In the genomic region with DNA sequence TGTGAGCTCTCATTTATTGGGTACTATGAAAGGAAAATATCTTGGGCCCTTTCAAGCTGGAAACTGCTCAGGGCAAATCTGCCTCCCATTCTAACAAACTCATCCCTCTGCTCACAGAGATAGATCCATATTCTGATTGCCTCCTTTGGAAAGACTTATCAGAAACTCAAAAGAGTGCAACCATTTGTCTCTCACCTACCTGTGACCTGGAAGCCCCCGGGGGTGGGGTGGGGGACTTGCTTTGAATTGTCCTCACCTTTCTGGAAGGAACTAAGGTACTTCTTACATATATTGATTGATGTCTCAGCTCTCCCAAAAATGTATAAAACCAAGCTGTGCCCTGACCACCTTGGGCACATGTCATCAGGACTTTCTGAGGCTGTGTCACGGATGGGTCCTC, we compare ENCODE assay signal across 14 cellular contexts.
DNase-seq lines count a peak whose midpoint lies in the region; ATAC-seq and TF ChIP-seq lines count a peak whose summit lies in the region.
"Had no signal": no experiment of that assay in that cellular context is flagged by ENCODE, and none has a peak within 500 bp of the region (broad histone marks: within the 10 kb centered on the region; RNA-seq: fewer than 3 reads in every experiment).

No MANE protein-coding gene starts in this region.

- WGBS in endodermal cell (ENCODE audit: insufficient coverage in 1 of 2, insufficient read length in 1 of 2), 2 experiments = 80 to 90% methylated on average over 1 to 2 of the region's 2 CpGs

- H3K9me3 Mint-ChIP-seq in endodermal cell (peaks cover 1% of the 10 kb centered on the region), osteocyte (ENCODE audit: unreplicated experiment) (no peaks in the 10 kb centered on the region)

- H3K4me3 Mint-ChIP-seq in endodermal cell (no peak overlapping the region), osteocyte (ENCODE audit: unreplicated experiment) (no peak overlapping the region)
- H3K4me3 Mint-ChIP-seq: CD4-positive, alpha-beta memory T cell had no signal

- H3K36me3 ChIP-seq in endodermal cell (ENCODE audit: control insufficient read depth, insufficient read depth, low read length) = no peaks in the 10 kb centered on the region
- no peaks in the 10 kb centered on the region for H3K36me3 ChIP-seq in gastrocnemius medialis

- H3K36me3 Mint-ChIP-seq in endodermal cell (ENCODE audit: low read depth) = no peaks in the 10 kb centered on the region
- H3K36me3 Mint-ChIP-seq in osteocyte (ENCODE audit: unreplicated experiment) = no peaks in the 10 kb centered on the region
- H3K36me3 Mint-ChIP-seq: CD4-positive, alpha-beta memory T cell had no signal

- intact Hi-C loops in gastrocnemius medialis (cut with DNase I; ENCODE audit: low total_unique reads) = no loop called here

- H3K27ac ChIP-seq in endodermal cell (ENCODE audit: low read depth, low read length) (no peak overlapping the region), gastrocnemius medialis (no peak overlapping the region)

- H3K4me3 ChIP-seq in endodermal cell (ENCODE audit: low read length) = no peak overlapping the region
- no peak overlapping the region for H3K4me3 ChIP-seq in gastrocnemius medialis

- peak; percentile 6 for DNase-seq in ELF-1 (ENCODE audit: low read depth, low spot score)
- DNase-seq in endodermal cell = no peak
- DNase-seq in osteocyte (ENCODE audit: extremely low spot score, unreplicated experiment) = peak; percentile 59
- DNase-seq in gastrocnemius medialis = no peak
- no peak for DNase-seq in hepatic stellate cell (ENCODE audit: low spot score)
- DNase-seq in COLO829 (ENCODE audit: low spot score) = no peak
- DNase-seq: C1 segment of cervical spinal cord; Caco-2; CD4-positive, alpha-beta memory T cell; DMS153; EL; GF-D8; H7; HCEC 1CT had no signal

- no peak for TF ChIP-seq POLR2A in gastrocnemius medialis (IDR thresholded peaks at IDR 0.05)

- H3K4me1 ChIP-seq in endodermal cell (ENCODE audit: control insufficient read depth, insufficient read depth, low read length) (peaks cover 26% of the 10 kb centered on the region), gastrocnemius medialis (no peaks in the 10 kb centered on the region)

- peak overlapping the region; percentile 35 for H3K27ac Mint-ChIP-seq in endodermal cell
- H3K27ac Mint-ChIP-seq in osteocyte (ENCODE audit: unreplicated experiment) = no peak overlapping the region
- H3K27ac Mint-ChIP-seq: CD4-positive, alpha-beta memory T cell had no signal

- in situ Hi-C loops in gastrocnemius medialis (cut with MboI; ENCODE audit: low sequenced_read_pairs in 4 of 4) = no loop called here

- H3K9me3 ChIP-seq in endodermal cell (ENCODE audit: control insufficient read depth, low read length) (no peaks in the 10 kb centered on the region), gastrocnemius medialis (no peaks in the 10 kb centered on the region)
- H3K9me3 ChIP-seq: Caco-2 had no signal

- H3K27me3 Mint-ChIP-seq in endodermal cell (ENCODE audit: insufficient read depth) (no peaks in the 10 kb centered on the region), osteocyte (ENCODE audit: unreplicated experiment) (no peaks in the 10 kb centered on the region)

- no peak for ATAC-seq in gastrocnemius medialis

- no peak overlapping the region for H3K9ac ChIP-seq in endodermal cell (ENCODE audit: extremely low read depth, low read length, poor library complexity, severe bottlenecking)

- H3K4me1 Mint-ChIP-seq in endodermal cell = peaks cover 34% of the 10 kb centered on the region
- H3K4me1 Mint-ChIP-seq in osteocyte (ENCODE audit: unreplicated experiment) = no peaks in the 10 kb centered on the region
- H3K4me1 Mint-ChIP-seq: CD4-positive, alpha-beta memory T cell had no signal

- TF ChIP-seq CTCF in endodermal cell (conservative IDR thresholded peaks at IDR 0.05) (no peak), osteocyte (IDR thresholded peaks at IDR 0.05) (no peak), gastrocnemius medialis (IDR thresholded peaks at IDR 0.05 in 4 of 5, conservative IDR thresholded peaks at IDR 0.05 in 1 of 5) (no peak)

- no peaks in the 10 kb centered on the region for H3K27me3 ChIP-seq in endodermal cell (ENCODE audit: control insufficient read depth, insufficient read depth, low read length, poor library complexity, severe bottlenecking)
- H3K27me3 ChIP-seq in gastrocnemius medialis = no peaks in the 10 kb centered on the region

Comparison
In these comparisons a context has a peak if more than half of its experiments do, and no peak if none do; other contexts are left out.
1. DNase-seq: peak in ELF-1 (single experiment) and osteocyte (single experiment); none in endodermal cell (single experiment), gastrocnemius medialis (0 of 2), hepatic stellate cell (single experiment) and COLO829 (single experiment).